In the genomic region with DNA sequence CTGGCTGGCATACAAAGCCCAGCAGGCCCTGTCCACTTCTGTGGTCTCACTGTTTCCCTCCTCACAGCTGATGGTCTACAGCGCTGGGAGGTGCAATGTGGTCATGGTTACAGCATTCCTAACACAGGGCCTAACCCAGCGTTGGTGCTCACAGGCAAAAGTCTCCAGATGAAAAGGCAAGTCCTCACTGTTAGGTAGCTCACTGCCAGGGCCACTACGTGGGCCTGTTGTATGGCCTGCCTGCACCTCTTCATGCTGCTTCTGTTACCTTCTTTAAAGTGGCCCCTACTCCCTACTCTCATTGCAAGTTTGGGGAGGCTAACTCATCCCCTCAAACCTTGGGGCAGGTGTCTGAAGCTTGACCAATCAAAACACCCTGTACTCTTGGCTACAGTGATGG, we compare ENCODE assay signal across 18 cellular contexts. TPM values are rescaled to one million over a fixed set of nuclear protein-coding genes. Genes with fewer than 3 reads are reported as not detected.
"Had no signal": no experiment of that assay in that cellular context is flagged by ENCODE, and none has a peak within 500 bp of the region (broad histone marks: within the 10 kb centered on the region; RNA-seq: fewer than 3 reads in every experiment).

No MANE protein-coding gene starts in this region.

- H3K27ac Mint-ChIP-seq: activated CD4-positive, alpha-beta T cell treated with anti-CD3 and anti-CD28 coated beads, Interleukin-2, amount 10 ng/mL, durations not matched to agents 24 days and 14 days; activated naive CD8-positive, alpha-beta T cell treated with anti-CD3 and anti-CD28 coated beads for 36 hours; activated T-cell treated with anti-CD3 and anti-CD28 coated beads, Interleukin-2, amount 50 U/mL, for 24 hours; stimulated activated effector memory CD8-positive, alpha-beta T cell treated with anti-CD3 and anti-CD28 coated beads, Interleukin-12 subunit alpha, Interleukin-12 subunit beta, amount 100 ng/mL, for 72 hours; T-helper 1 cell treated with Interleukin-12 subunit alpha and Interleukin-12 subunit beta and Interleukin-4 antibody, amounts not matched to agents 30 μg/mL and 1 μg/mL, for 36 hours; type B pancreatic cell; WTC11 had no signal

- H3K4me3 Mint-ChIP-seq: activated CD4-positive, alpha-beta T cell treated with anti-CD3 and anti-CD28 coated beads, Interleukin-2, amount 10 ng/mL, durations not matched to agents 24 days and 14 days; activated naive CD8-positive, alpha-beta T cell treated with anti-CD3 and anti-CD28 coated beads for 36 hours; activated T-cell treated with anti-CD3 and anti-CD28 coated beads, Interleukin-2, amount 50 U/mL, for 24 hours; nephron progenitor cell; stimulated activated effector memory CD8-positive, alpha-beta T cell treated with anti-CD3 and anti-CD28 coated beads, Interleukin-12 subunit alpha, Interleukin-12 subunit beta, amount 100 ng/mL, for 72 hours; T-helper 1 cell treated with Interleukin-12 subunit alpha and Interleukin-12 subunit beta and Interleukin-4 antibody, amounts not matched to agents 30 μg/mL and 1 μg/mL, for 36 hours; type B pancreatic cell; WTC11 had no signal

- H3K4me1 Mint-ChIP-seq: stimulated activated effector memory CD8-positive, alpha-beta T cell treated with anti-CD3 and anti-CD28 coated beads, Interleukin-12 subunit alpha, Interleukin-12 subunit beta, amount 100 ng/mL, for 72 hours had no signal

- H3K4me2 ChIP-seq: SK-N-SH had no signal

- DNase-seq: activated CD4-positive, alpha-beta T cell treated with anti-CD3 and anti-CD28 coated beads, Interleukin-2, amount 10 ng/mL, durations not matched to agents 24 days and 14 days; activated gamma-delta T cell treated with Interleukin-2 at 50 U/mL for 16 hours; activated naive CD8-positive, alpha-beta T cell treated with anti-CD3 and anti-CD28 coated beads for 36 hours; activated T-cell treated with anti-CD3 and anti-CD28 coated beads, Interleukin-2, amount 50 U/mL, for 24 hours; aorta; cortex of kidney; mesendoderm; nephron progenitor cell; SK-N-SH; small intestine had no signal

- H3K27me3 Mint-ChIP-seq: activated CD4-positive, alpha-beta T cell treated with anti-CD3 and anti-CD28 coated beads, Interleukin-2, amount 10 ng/mL, durations not matched to agents 24 days and 14 days; activated naive CD8-positive, alpha-beta T cell treated with anti-CD3 and anti-CD28 coated beads for 36 hours; activated T-cell treated with anti-CD3 and anti-CD28 coated beads, Interleukin-2, amount 50 U/mL, for 24 hours had no signal

- H3K36me3 Mint-ChIP-seq: activated naive CD8-positive, alpha-beta T cell treated with anti-CD3 and anti-CD28 coated beads for 36 hours; stimulated activated effector memory CD8-positive, alpha-beta T cell treated with anti-CD3 and anti-CD28 coated beads, Interleukin-12 subunit alpha, Interleukin-12 subunit beta, amount 100 ng/mL, for 72 hours; type B pancreatic cell; WTC11 had no signal

- H3K9me3 Mint-ChIP-seq: activated CD4-positive, alpha-beta T cell treated with anti-CD3 and anti-CD28 coated beads, Interleukin-2, amount 10 ng/mL, durations not matched to agents 24 days and 14 days; activated naive CD8-positive, alpha-beta T cell treated with anti-CD3 and anti-CD28 coated beads for 36 hours; activated T-cell treated with anti-CD3 and anti-CD28 coated beads, Interleukin-2, amount 50 U/mL, for 24 hours; stimulated activated effector memory CD8-positive, alpha-beta T cell treated with anti-CD3 and anti-CD28 coated beads, Interleukin-12 subunit alpha, Interleukin-12 subunit beta, amount 100 ng/mL, for 72 hours; T-helper 1 cell treated with Interleukin-12 subunit alpha and Interleukin-12 subunit beta and Interleukin-4 antibody, amounts not matched to agents 30 μg/mL and 1 μg/mL, for 36 hours; type B pancreatic cell; WTC11 had no signal

- H3K27ac ChIP-seq: left lung had no signal

- ATAC-seq: left lung; stimulated activated effector memory CD8-positive, alpha-beta T cell treated with anti-CD3 and anti-CD28 coated beads, Interleukin-12 subunit alpha, Interleukin-12 subunit beta, amount 100 ng/mL, for 72 hours; WTC11 had no signal

- H3K4me3 ChIP-seq: left lung had no signal

- H3K9ac ChIP-seq: SK-N-SH had no signal

- H3K27me3 ChIP-seq: left lung had no signal

- H3K36me3 ChIP-seq: left lung had no signal

- H3K9me3 ChIP-seq: left lung, SK-N-SH had no signal

RNA-seq across cellular contexts. Expression of gene HHATL, which starts 39.2 kb away (rescaled TPM):
- total RNA-seq: activated CD4-positive, alpha-beta T cell treated with anti-CD3 and anti-CD28 coated beads, Interleukin-2, amount 10 ng/mL, durations not matched to agents 24 days and 14 days; activated CD8-positive, alpha-beta memory T cell treated with anti-CD3 and anti-CD28 coated beads for 36 hours; activated naive CD8-positive, alpha-beta T cell treated with anti-CD3 and anti-CD28 coated beads for 36 hours; aorta; glomerular endothelial cell; osteoblast had no signal
- polyA plus RNA-seq: SK-N-SH had no signal

RNA-seq across cellular contexts. Expression of gene KLHL40, which starts 56.5 kb away (rescaled TPM):
- total RNA-seq: activated CD4-positive, alpha-beta T cell treated with anti-CD3 and anti-CD28 coated beads, Interleukin-2, amount 10 ng/mL, durations not matched to agents 24 days and 14 days; activated CD8-positive, alpha-beta memory T cell treated with anti-CD3 and anti-CD28 coated beads for 36 hours; activated naive CD8-positive, alpha-beta T cell treated with anti-CD3 and anti-CD28 coated beads for 36 hours; aorta; glomerular endothelial cell; left lung; osteoblast; WTC11 had no signal
- polyA plus RNA-seq: SK-N-SH had no signal
